9 cellular contexts compared by ENCODE assay signal in genomic region chr17:76537578-76538280, GRCh38. TPM values are rescaled to one million over a fixed set of nuclear protein-coding genes. Genes with fewer than 3 reads are reported as not detected.
DNase-seq lines count a peak whose midpoint lies in the region; ATAC-seq and TF ChIP-seq lines count a peak whose summit lies in the region.
"Had no signal": no experiment of that assay in that cellular context is flagged by ENCODE, and none has a peak within 500 bp of the region (broad histone marks: within the 10 kb centered on the region; RNA-seq: fewer than 3 reads in every experiment).

Gene CYGB (minus strand): TSS chr17:76537709. CDS start chr17:76537542, 167 bp downstream.

- H3K9ac ChIP-seq in iPS-18a (ENCODE audit: low read length) (no peak within 1 kb of the TSS), Karpas-422 (ENCODE audit: low read length) (no peak within 1 kb of the TSS)

- ATAC-seq in gastrocnemius medialis (no peak), HG03196 (IDR thresholded peaks at IDR 0.05; ENCODE audit: unreplicated experiment) (no peak)

- no peak within 1 kb of the TSS for H3K4me2 ChIP-seq in Karpas-422 (ENCODE audit: low read depth, low read length, poor library complexity, severe bottlenecking)

- H4K20me1 ChIP-seq in Karpas-422 (ENCODE audit: insufficient read depth, low read depth, low read length) = no peaks in the 10 kb centered on the region

- peak within 1 kb of the TSS; percentile 61 for H3K4me3 ChIP-seq in H7 (ENCODE audit: insufficient read depth, low read depth, low read length)
- peak within 1 kb of the TSS; percentile 28 for H3K4me3 ChIP-seq in astrocyte of the spinal cord (ENCODE audit: low read depth, low read length)
- H3K4me3 ChIP-seq in iPS-18a (ENCODE audit: low read length) = peak within 1 kb of the TSS; percentile 46
- peak within 1 kb of the TSS; percentile 52 to 56 (median 52) for H3K4me3 ChIP-seq in gastrocnemius medialis
- no peak within 1 kb of the TSS for H3K4me3 ChIP-seq in Karpas-422 (ENCODE audit: low read length)

- intact Hi-C loops in gastrocnemius medialis (cut with DNase I; ENCODE audit: low total_unique reads) = no loop called here

- no peaks in the 10 kb centered on the region for H3K79me2 ChIP-seq in Karpas-422 (ENCODE audit: low read length)

- no peaks in the 10 kb centered on the region for H3K9me2 ChIP-seq in Karpas-422 (replicated peaks; ENCODE audit: insufficient read depth, low read length)

- no peak within 1 kb of the TSS for H3K27ac ChIP-seq in iPS-18a (ENCODE audit: low read length)
- H3K27ac ChIP-seq in gastrocnemius medialis = peak within 1 kb of the TSS; percentile 71 to 90 (median 78)
- H3K27ac ChIP-seq in Karpas-422 (ENCODE audit: low read length) = no peak within 1 kb of the TSS

- peak; percentile 90 for DNase-seq in H7
- DNase-seq in astrocyte of the spinal cord (ENCODE audit: low read depth, low spot score) = no peak
- no peak for DNase-seq in gastrocnemius medialis
- no peak for DNase-seq in A172 (ENCODE audit: low spot score)
- no peak for DNase-seq in Karpas-422
- no peak for DNase-seq in NCI-H2196 (lab: John Stamatoyannopoulos, UW; ENCODE audit: unreplicated experiment)
- DNase-seq: MV-4-11 had no signal

- TF ChIP-seq CTCF in astrocyte of the spinal cord (IDR thresholded peaks at IDR 0.05; ENCODE audit: low read depth, low read length) = no peak
- no peak for TF ChIP-seq CTCF in gastrocnemius medialis (IDR thresholded peaks at IDR 0.05 in 4 of 5, conservative IDR thresholded peaks at IDR 0.05 in 1 of 5)

- TF ChIP-seq POLR2A in gastrocnemius medialis (IDR thresholded peaks at IDR 0.05) = peak; percentile 59 to 80

- no peaks in the 10 kb centered on the region for H3K9me3 ChIP-seq in iPS-18a (ENCODE audit: control insufficient read depth, low read depth, low read length)
- H3K9me3 ChIP-seq in gastrocnemius medialis = no peaks in the 10 kb centered on the region
- no peaks in the 10 kb centered on the region for H3K9me3 ChIP-seq in Karpas-422 (ENCODE audit: low read length)

- H3K27me3 ChIP-seq in H7 (ENCODE audit: control insufficient read depth, insufficient read depth, low read length) = peaks cover 39% of the 10 kb centered on the region
- H3K27me3 ChIP-seq in iPS-18a (ENCODE audit: control insufficient read depth, insufficient read depth, low read length) = peaks cover 48% of the 10 kb centered on the region
- H3K27me3 ChIP-seq in gastrocnemius medialis = peaks cover 0 to 13% (median 4%) of the 10 kb centered on the region in 3 donors
- H3K27me3 ChIP-seq in Karpas-422 (ENCODE audit: low read length) = no peaks in the 10 kb centered on the region

- H2AFZ ChIP-seq in Karpas-422 (ENCODE audit: low read length) = no peak within 1 kb of the TSS

- H3K4me1 ChIP-seq in iPS-18a (ENCODE audit: control insufficient read depth, low read depth, low read length) (peaks cover 12% of the 10 kb centered on the region), gastrocnemius medialis (peaks cover 12 to 24% of the 10 kb centered on the region in 2 donors), Karpas-422 (ENCODE audit: low read length) (peaks cover 9% of the 10 kb centered on the region)

- in situ Hi-C loops in astrocyte of the spinal cord (cut with HindIII; ENCODE audit: low sequenced_read_pairs) = no loop called here
- in situ Hi-C loops in gastrocnemius medialis (cut with MboI; ENCODE audit: low sequenced_read_pairs in 4 of 4) = no loop called here

- H3K36me3 ChIP-seq in H7 (replicated peaks; ENCODE audit: control insufficient read depth, insufficient read depth, low read length) (no peaks in the 10 kb centered on the region), iPS-18a (ENCODE audit: control insufficient read depth, low read depth, low read length) (no peaks in the 10 kb centered on the region), gastrocnemius medialis (no peaks in the 10 kb centered on the region), Karpas-422 (ENCODE audit: insufficient read depth, low read length) (no peaks in the 10 kb centered on the region)

RNA-seq across cellular contexts. Expression of gene CYGB, which starts in this region (rescaled TPM):
- total RNA-seq in H7 (2014; rRNA removed; shearing (Covaris generic)) = 1.4 and 3.5 TPM in 2 replicates
- 10 to 100 TPM in 2 of 4 donors, 1 to 10 TPM in 2; 8.1 to 19.7 (median 10.6) TPM for total RNA-seq in gastrocnemius medialis
- total RNA-seq in A172 (2014; rRNA removed; shearing (Covaris generic)) = 0.05 and 1.1 TPM in 2 replicates
- total RNA-seq in Karpas-422 (2014; rRNA removed; shearing (Covaris generic); ENCODE audit: low replicate concordance) = 0.07 TPM in 1 of 2 replicates, not detected in the other

Comparison
In these comparisons a context has a peak if more than half of its experiments do, and no peak if none do; other contexts are left out.
1. H3K27ac ChIP-seq: peak in gastrocnemius medialis (4 of 4); none in iPS-18a (single experiment) and Karpas-422 (single experiment).